ENCODE assay signal across 8 cellular contexts in the genomic region with DNA sequence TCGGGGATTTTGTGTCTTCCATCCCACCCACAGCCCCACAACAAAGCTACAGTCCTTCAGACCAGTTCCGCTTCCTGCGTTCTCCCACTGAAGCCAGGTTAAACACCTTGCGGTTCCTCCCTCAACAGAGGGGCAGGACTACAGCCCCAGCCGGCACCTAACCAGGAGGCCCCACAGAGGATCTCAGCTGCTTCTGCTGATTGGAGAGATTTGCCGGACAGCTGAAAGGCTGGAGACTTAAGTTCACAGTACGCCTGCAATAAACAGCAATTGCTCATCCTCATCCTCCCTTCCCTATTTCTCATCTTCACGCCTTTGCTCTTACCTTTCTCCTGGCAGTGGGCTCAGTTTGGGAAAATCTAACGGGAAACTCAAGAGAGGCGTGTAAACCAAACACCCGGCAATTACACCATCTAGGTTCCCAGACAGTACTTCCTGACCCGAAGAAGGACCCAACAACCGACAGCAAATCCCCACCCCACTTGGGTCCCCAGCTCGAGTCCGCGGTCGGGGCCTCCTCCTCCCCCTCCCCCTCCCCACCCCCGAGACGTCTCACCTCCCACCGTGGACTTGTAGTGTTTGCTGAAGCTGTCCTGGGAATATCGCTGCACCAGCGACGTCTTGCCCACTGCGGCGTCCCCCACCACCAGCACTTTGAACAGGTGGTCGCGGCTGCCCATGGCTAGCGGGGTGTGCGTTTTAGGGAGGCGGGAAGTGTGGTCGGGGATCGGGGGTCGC. TPM values are rescaled to one million over a fixed set of nuclear protein-coding genes. Genes with fewer than 3 reads are reported as not detected.
DNase-seq lines count a peak whose midpoint lies in the region; ATAC-seq and TF ChIP-seq lines count a peak whose summit lies in the region.

No MANE protein-coding gene starts in this region.

- TF ChIP-seq CTCF in epithelial cell of esophagus (IDR thresholded peaks at IDR 0.05; ENCODE audit: insufficient read depth, low read depth, low read length, missing control alignments) (no peak), natural killer cell (IDR thresholded peaks at IDR 0.05) (no peak)

- 8% methylated on average over 33 of the region's 33 CpGs for WGBS in thymus

- H3K9me3 ChIP-seq in thymus (ENCODE audit: control insufficient read depth) = no peaks in the 10 kb centered on the region

- H3K9me3 Mint-ChIP-seq in natural killer cell = no peaks in the 10 kb centered on the region

- peak overlapping the region; percentile 91 for H3K4me3 ChIP-seq in epithelial cell of esophagus (ENCODE audit: low read length)
- H3K4me3 ChIP-seq in thymus (ENCODE audit: low read length) = peak overlapping the region; percentile 57

- peaks cover 62 to 66% of the 10 kb centered on the region in 2 donors for H3K4me1 Mint-ChIP-seq in natural killer cell

- H3K36me3 Mint-ChIP-seq in natural killer cell = peaks cover 10% of the 10 kb centered on the region

- peak overlapping the region; percentile 96 for H3K4me3 Mint-ChIP-seq in natural killer cell

- H3K27me3 ChIP-seq in thymus (ENCODE audit: control insufficient read depth, insufficient read depth) = peaks cover 11% of the 10 kb centered on the region

- H3K36me3 ChIP-seq in thymus (ENCODE audit: control insufficient read depth, insufficient read depth) = no peaks in the 10 kb centered on the region

- H3K27ac ChIP-seq in thymus (ENCODE audit: low read depth) = peak overlapping the region; percentile 64

- peak; percentile 42 for DNase-seq in HuH-7 (ENCODE audit: low spot score)
- DNase-seq in activated CD8-positive, alpha-beta memory T cell treated with anti-CD3 and anti-CD28 coated beads for 24 hours = peak; percentile 75
- peak; percentile 10 for DNase-seq in epithelial cell of esophagus (ENCODE audit: low read depth)
- DNase-seq in natural killer cell = peak; percentile 33
- no peak for DNase-seq in epidermal melanocyte (ENCODE audit: insufficient read length, low spot score)

- H3K27ac Mint-ChIP-seq in natural killer cell = peak overlapping the region; percentile 98

- ATAC-seq in GM18502 (IDR thresholded peaks at IDR 0.05; ENCODE audit: poor library complexity, unreplicated experiment) (peak; percentile 40), natural killer cell (peak; percentile 22 to 43 (median 33)), HG03139 (IDR thresholded peaks at IDR 0.05; ENCODE audit: unreplicated experiment) (no peak)

- peaks cover 6% of the 10 kb centered on the region for H3K4me1 ChIP-seq in thymus (ENCODE audit: control insufficient read depth, insufficient read depth, low read length)

- H3K27me3 Mint-ChIP-seq in natural killer cell (ENCODE audit: low read depth in 2 of 2) = no peaks in the 10 kb centered on the region

- intact Hi-C loops in natural killer cell (cut with micrococcal nuclease) = loop anchor here (1.0 to 5.0 kb wide), 3 partner anchors 24 to 39 kb away; a partner anchor contains a TSS

RNA-seq across cellular contexts. Expression of a gene that starts 0.8 kb away (rescaled TPM):
- total RNA-seq in natural killer cell = 100 to 1,000 TPM in 1 of 3 donors, 10 to 100 TPM in 2; 69.0 to 120 (median 95.1) TPM
- 18.8 TPM for polyA plus RNA-seq in thymus

RNA-seq across cellular contexts. Expression of a gene that starts 24.5 kb away (rescaled TPM):
- 100 to 1,000 TPM in 2 of 3 donors, 10 to 100 TPM in 1; 89.2 to 113 (median 103) TPM for total RNA-seq in natural killer cell
- polyA plus RNA-seq in thymus = 71.8 TPM

RNA-seq across cellular contexts. Expression of a gene that starts 38.6 kb away (rescaled TPM):
- total RNA-seq in natural killer cell = 10 to 100 TPM; 35.3 to 47.1 (median 39.5) TPM
- polyA plus RNA-seq in thymus = 7.8 TPM
